In the genomic region with DNA sequence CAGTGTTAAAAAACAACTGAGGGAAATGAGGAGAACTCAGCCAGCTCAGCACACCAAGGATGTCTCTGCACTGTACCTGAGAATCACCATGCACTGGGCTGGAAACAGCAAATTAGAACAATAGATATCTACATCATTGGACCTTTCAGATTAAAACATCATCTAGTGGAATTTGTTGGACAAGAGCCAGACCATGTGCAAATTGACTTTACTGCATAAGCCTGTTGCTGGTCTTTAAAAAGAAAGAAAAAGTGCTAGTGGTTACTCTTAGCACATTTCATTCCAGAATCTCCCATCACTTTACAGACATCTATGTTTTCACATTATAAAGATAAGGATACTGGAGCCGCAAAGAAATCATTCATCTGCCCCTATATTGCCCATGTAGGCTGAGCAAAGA, we compare ENCODE assay signal across 20 cellular contexts.
DNase-seq lines count a peak whose midpoint lies in the region; ATAC-seq and TF ChIP-seq lines count a peak whose summit lies in the region.
"Had no signal": no experiment of that assay in that cellular context is flagged by ENCODE, and none has a peak within 500 bp of the region (broad histone marks: within the 10 kb centered on the region; RNA-seq: fewer than 3 reads in every experiment).

No MANE protein-coding gene starts in this region.

- H3K27me3 Mint-ChIP-seq in nephron (ENCODE audit: low read depth) = peaks cover 48% of the 10 kb centered on the region
- H3K27me3 Mint-ChIP-seq: activated CD4-positive, alpha-beta T cell treated with anti-CD3 and anti-CD28 coated beads, Interleukin-2, amount 10 ng/mL, durations not matched to agents 24 days and 14 days; activated naive CD8-positive, alpha-beta T cell had no signal

- ATAC-seq in HG03045 (IDR thresholded peaks at IDR 0.05; ENCODE audit: unreplicated experiment) = no peak
- ATAC-seq in GM18867 (IDR thresholded peaks at IDR 0.05; ENCODE audit: unreplicated experiment) = no peak
- ATAC-seq: left ventricle myocardium superior; stimulated activated naive CD8-positive, alpha-beta T cell treated with anti-CD3 and anti-CD28 coated beads, Interleukin-15, Interleukin-2, amounts not matched to agents 100 U/mL and 50 U/mL, for 24 hours had no signal

- H3K27ac Mint-ChIP-seq in nephron = peak overlapping the region; percentile 90 to 95 (median 93)
- H3K27ac Mint-ChIP-seq: activated CD4-positive, alpha-beta T cell treated with anti-CD3 and anti-CD28 coated beads, Interleukin-2, amount 10 ng/mL, durations not matched to agents 24 days and 14 days; activated naive CD8-positive, alpha-beta T cell had no signal

- H3K27me3 ChIP-seq in duodenal mucosa (ENCODE audit: control insufficient read depth in 1 of 2, insufficient read depth in 2 of 2, low read length in 2 of 2) (no peaks in the 10 kb centered on the region), ascending aorta (no peaks in the 10 kb centered on the region)

- TF ChIP-seq CTCF in nephron (IDR thresholded peaks at IDR 0.05; ENCODE audit: unreplicated experiment in 3 of 3) (no peak), ascending aorta (IDR thresholded peaks at IDR 0.05) (no peak)

- H3K9me3 ChIP-seq in duodenal mucosa (ENCODE audit: control insufficient read depth in 1 of 2, low read length in 2 of 2) (no peaks in the 10 kb centered on the region), ascending aorta (no peaks in the 10 kb centered on the region)
- H3K9me3 ChIP-seq: mucosa of descending colon had no signal

- H3K4me3 Mint-ChIP-seq in nephron = peak overlapping the region in 1 of 3 experiments; percentile 31
- H3K4me3 Mint-ChIP-seq: activated CD4-positive, alpha-beta T cell treated with anti-CD3 and anti-CD28 coated beads, Interleukin-2, amount 10 ng/mL, durations not matched to agents 24 days and 14 days; activated naive CD8-positive, alpha-beta T cell had no signal

- H3K36me3 ChIP-seq in duodenal mucosa (ENCODE audit: control insufficient read depth in 1 of 2, insufficient read depth in 2 of 2, low read length in 2 of 2) (no peaks in the 10 kb centered on the region), ascending aorta (no peaks in the 10 kb centered on the region)

- TF ChIP-seq RAD21 in Ishikawa (IDR thresholded peaks at IDR 0.05; ENCODE audit: low read depth) = no peak

- H3K4me3 ChIP-seq in duodenal mucosa (ENCODE audit: low read depth in 1 of 2, low read length in 2 of 2) = no peak overlapping the region
- no peak overlapping the region for H3K4me3 ChIP-seq in ascending aorta
- H3K4me3 ChIP-seq: mucosa of descending colon had no signal

- H3K4me1 Mint-ChIP-seq in nephron = peaks cover 64% of the 10 kb centered on the region
- H3K4me1 Mint-ChIP-seq: activated CD4-positive, alpha-beta T cell treated with anti-CD3 and anti-CD28 coated beads, Interleukin-2, amount 10 ng/mL, durations not matched to agents 24 days and 14 days had no signal

- TF ChIP-seq EP300 in Ishikawa (IDR thresholded peaks at IDR 0.05; ENCODE audit: borderline replicate concordance) = no peak

- H3K36me3 Mint-ChIP-seq in nephron (ENCODE audit: low read depth) = peaks cover 33% of the 10 kb centered on the region
- H3K36me3 Mint-ChIP-seq: activated naive CD8-positive, alpha-beta T cell had no signal

- H3K4me1 ChIP-seq in duodenal mucosa (ENCODE audit: control insufficient read depth in 1 of 2, insufficient read depth in 2 of 2, low read length in 2 of 2) (peaks cover 15 to 19% of the 10 kb centered on the region in 2 donors), ascending aorta (no peaks in the 10 kb centered on the region)

- DNase-seq in NCI-H128 (lab: John Stamatoyannopoulos, UW; ENCODE audit: unreplicated experiment) (no peak), ascending aorta (ENCODE audit: low spot score in 2 of 2) (no peak)
- DNase-seq: activated CD4-positive, alpha-beta T cell treated with anti-CD3 and anti-CD28 coated beads, Interleukin-2, amount 10 ng/mL, durations not matched to agents 24 days and 14 days; cortex of kidney; H7; left ventricle myocardium superior; MM.1S; NCI-H1436 treated with DMSO at 0.1 percent for 48 hours; SHP77 treated with DMSO at 0.1 percent for 48 hours; stimulated activated CD4-positive, alpha-beta T cell treated with anti-CD3 and anti-CD28 coated beads, Interleukin-12 subunit alpha, Interleukin-12 subunit beta, amount 100 ng/mL, for 4 hours; stimulated activated CD4-positive, alpha-beta T cell treated with anti-CD3 and anti-CD28 coated beads, Interleukin-4, amount 100 ng/mL, for 4 hours; stimulated activated naive CD8-positive, alpha-beta T cell treated with anti-CD3 and anti-CD28 coated beads, Interleukin-15, Interleukin-2, amounts not matched to agents 100 U/mL and 50 U/mL, for 24 hours had no signal

- H3K27ac ChIP-seq in duodenal mucosa (ENCODE audit: low read depth, low read length) (peak overlapping the region; percentile 33), temporal lobe (ENCODE audit: low read depth, low read length) (peak overlapping the region; percentile 99), ascending aorta (no peak overlapping the region)

- H3K9me3 Mint-ChIP-seq in nephron = no peaks in the 10 kb centered on the region
- H3K9me3 Mint-ChIP-seq: activated CD4-positive, alpha-beta T cell treated with anti-CD3 and anti-CD28 coated beads, Interleukin-2, amount 10 ng/mL, durations not matched to agents 24 days and 14 days had no signal

- H3K9ac ChIP-seq in duodenal mucosa (ENCODE audit: low read depth in 1 of 2, low read length in 2 of 2) = no peak overlapping the region

- intact Hi-C loops in ascending aorta (cut with DNase I) = no loop called here

TF ChIP-seq in Ishikawa, 13 proteins besides CTCF, POLR2A, EP300 and RAD21:
- peak; percentile 31; the same call in 1 of the 2 replicates for TF ChIP-seq NFIC (IDR thresholded peaks at IDR 0.05)
- TF ChIP-seq, protein P1, sequence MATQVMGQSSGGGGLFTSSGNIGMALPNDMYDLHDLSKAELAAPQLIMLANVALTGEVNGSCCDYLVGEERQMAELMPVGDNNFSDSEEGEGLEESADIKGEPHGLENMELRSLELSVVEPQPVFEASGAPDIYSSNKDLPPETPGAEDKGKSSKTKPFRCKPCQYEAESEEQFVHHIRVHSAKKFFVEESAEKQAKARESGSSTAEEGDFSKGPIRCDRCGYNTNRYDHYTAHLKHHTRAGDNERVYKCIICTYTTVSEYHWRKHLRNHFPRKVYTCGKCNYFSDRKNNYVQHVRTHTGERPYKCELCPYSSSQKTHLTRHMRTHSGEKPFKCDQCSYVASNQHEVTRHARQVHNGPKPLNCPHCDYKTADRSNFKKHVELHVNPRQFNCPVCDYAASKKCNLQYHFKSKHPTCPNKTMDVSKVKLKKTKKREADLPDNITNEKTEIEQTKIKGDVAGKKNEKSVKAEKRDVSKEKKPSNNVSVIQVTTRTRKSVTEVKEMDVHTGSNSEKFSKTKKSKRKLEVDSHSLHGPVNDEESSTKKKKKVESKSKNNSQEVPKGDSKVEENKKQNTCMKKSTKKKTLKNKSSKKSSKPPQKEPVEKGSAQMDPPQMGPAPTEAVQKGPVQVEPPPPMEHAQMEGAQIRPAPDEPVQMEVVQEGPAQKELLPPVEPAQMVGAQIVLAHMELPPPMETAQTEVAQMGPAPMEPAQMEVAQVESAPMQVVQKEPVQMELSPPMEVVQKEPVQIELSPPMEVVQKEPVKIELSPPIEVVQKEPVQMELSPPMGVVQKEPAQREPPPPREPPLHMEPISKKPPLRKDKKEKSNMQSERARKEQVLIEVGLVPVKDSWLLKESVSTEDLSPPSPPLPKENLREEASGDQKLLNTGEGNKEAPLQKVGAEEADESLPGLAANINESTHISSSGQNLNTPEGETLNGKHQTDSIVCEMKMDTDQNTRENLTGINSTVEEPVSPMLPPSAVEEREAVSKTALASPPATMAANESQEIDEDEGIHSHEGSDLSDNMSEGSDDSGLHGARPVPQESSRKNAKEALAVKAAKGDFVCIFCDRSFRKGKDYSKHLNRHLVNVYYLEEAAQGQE (IDR thresholded peaks at IDR 0.05; ENCODE audit: low read depth) = no peak

Comparison
In these comparisons a context has a peak if more than half of its experiments do, and no peak if none do; other contexts are left out.
1. H3K27ac ChIP-seq: peak in duodenal mucosa (single experiment) and temporal lobe (single experiment); none in ascending aorta (0 of 2).